8 cellular contexts compared by ENCODE assay signal in genomic region chr1:155012052-155012546, GRCh38. TPM values are rescaled to one million over a fixed set of nuclear protein-coding genes. Genes with fewer than 3 reads are reported as not detected.
DNase-seq lines count a peak whose midpoint lies in the region; ATAC-seq and TF ChIP-seq lines count a peak whose summit lies in the region.

No MANE protein-coding gene starts in this region.

- no peak for TF ChIP-seq CTCF in RWPE1 (conservative IDR thresholded peaks at IDR 0.05; ENCODE audit: low read depth)
- TF ChIP-seq CTCF in endodermal cell (conservative IDR thresholded peaks at IDR 0.05) = no peak
- no peak for TF ChIP-seq CTCF in progenitor cell of endocrine pancreas (IDR thresholded peaks at IDR 0.05; ENCODE audit: unreplicated experiment)

- peaks cover 14% of the 10 kb centered on the region for H3K4me1 Mint-ChIP-seq in endodermal cell
- peaks cover 5% of the 10 kb centered on the region for H3K4me1 Mint-ChIP-seq in progenitor cell of endocrine pancreas (ENCODE audit: low read depth)

- H3K27ac ChIP-seq in RWPE1 (peak overlapping the region; percentile 100), endodermal cell (ENCODE audit: low read depth, low read length) (no peak overlapping the region)

- H3K36me3 Mint-ChIP-seq in endodermal cell (ENCODE audit: low read depth) (peaks cover 14% of the 10 kb centered on the region), progenitor cell of endocrine pancreas (ENCODE audit: insufficient read depth) (peaks cover 3% of the 10 kb centered on the region)

- H3K9ac ChIP-seq in endodermal cell (ENCODE audit: extremely low read depth, low read length, poor library complexity, severe bottlenecking) = no peak overlapping the region

- H3K27ac Mint-ChIP-seq in endodermal cell (peak overlapping the region; percentile 48), progenitor cell of endocrine pancreas (no peak overlapping the region)

- H3K27me3 Mint-ChIP-seq in endodermal cell (ENCODE audit: insufficient read depth) = no peaks in the 10 kb centered on the region
- no peaks in the 10 kb centered on the region for H3K27me3 Mint-ChIP-seq in progenitor cell of endocrine pancreas

- no peaks in the 10 kb centered on the region for H3K27me3 ChIP-seq in endodermal cell (ENCODE audit: control insufficient read depth, insufficient read depth, low read length, poor library complexity, severe bottlenecking)

- CTCF ChIA-PET in RWPE1 (lab: Yijun Ruan, JAX) = interaction anchor here (1.3 kb wide), 1 partner anchor 9 kb away, joined by 3 read pairs; no protein-coding TSS in a partner anchor

- H3K9me3 ChIP-seq in endodermal cell (ENCODE audit: control insufficient read depth, low read length) = no peaks in the 10 kb centered on the region

- H3K36me3 ChIP-seq in endodermal cell (ENCODE audit: control insufficient read depth, insufficient read depth, low read length) = peaks cover 10% of the 10 kb centered on the region

- DNase-seq in activated effector memory CD4-positive, alpha-beta T cell treated with anti-CD3 and anti-CD28 coated beads, Interleukin-2, amount 50 U/mL, for 16 hours = peak; percentile 80
- DNase-seq in activated effector memory CD4-positive, alpha-beta T cell treated with Interleukin-2 at 50 U/mL for 16 hours = no peak
- DNase-seq in RWPE1 (ENCODE audit: low spot score) = peak; percentile 76
- peak; percentile 97 for DNase-seq in endodermal cell
- DNase-seq in middle frontal gyrus (ENCODE audit: extremely low spot score, low spot score) = peak; percentile 54
- no peak for DNase-seq in progenitor cell of endocrine pancreas (ENCODE audit: low spot score, unreplicated experiment)

- POLR2A ChIA-PET in RWPE1 (lab: Yijun Ruan, JAX; ENCODE audit: low non-redundant PET) = no interaction called here

- ATAC-seq in GM19463 (IDR thresholded peaks at IDR 0.05; ENCODE audit: unreplicated experiment) (no peak), GM21723 (IDR thresholded peaks at IDR 0.05; ENCODE audit: unreplicated experiment) (no peak)

- H3K9me3 Mint-ChIP-seq in endodermal cell (no peaks in the 10 kb centered on the region), progenitor cell of endocrine pancreas (ENCODE audit: low read depth) (no peaks in the 10 kb centered on the region)

- no peaks in the 10 kb centered on the region for H3K4me1 ChIP-seq in endodermal cell (ENCODE audit: control insufficient read depth, insufficient read depth, low read length)

- 37% methylated on average over 9 of the region's 9 CpGs; no CpG with 5 or more reads in 1 of the 2 experiments for WGBS in endodermal cell (ENCODE audit: insufficient coverage in 1 of 2, insufficient read length in 1 of 2), 2 experiments

- no peak overlapping the region for H3K4me3 ChIP-seq in endodermal cell (ENCODE audit: low read length)

- H3K4me3 Mint-ChIP-seq in endodermal cell (no peak overlapping the region), progenitor cell of endocrine pancreas (ENCODE audit: low read depth) (no peak overlapping the region)

RNA-seq across cellular contexts. Expression of gene ZBTB7B, which starts 9.5 kb away (rescaled TPM):
- total RNA-seq in endodermal cell (10 to 100 TPM; 21.2 to 23.3 TPM), progenitor cell of endocrine pancreas (28.9 and 29.9 TPM in 2 replicates)
- polyA plus RNA-seq in endodermal cell (2013, experiment 1 of 2) = 7.4 TPM
- polyA plus RNA-seq in endodermal cell (2013, experiment 2 of 2) = 7.0 TPM

RNA-seq across cellular contexts. Expression of gene LENEP, which starts 18.7 kb away (rescaled TPM):
- 1 to 10 TPM in 1 of 2 donors, not detected in 1; 2.0 TPM for total RNA-seq in endodermal cell
- polyA plus RNA-seq in endodermal cell (2013, experiment 1 of 2) = not detected
- not detected for polyA plus RNA-seq in endodermal cell (2013, experiment 2 of 2)
- total RNA-seq in progenitor cell of endocrine pancreas = 0.84 TPM in 2 replicates

RNA-seq across cellular contexts. Expression of gene DCST2, which starts 21.5 kb away (rescaled TPM):
- total RNA-seq in endodermal cell (1 to 10 TPM in 1 of 2 donors, under 1 TPM in 1; 0.44 to 2.0 TPM), progenitor cell of endocrine pancreas (2.2 TPM in 2 replicates)
- polyA plus RNA-seq in endodermal cell (2013, experiment 1 of 2) = 4.1 TPM
- polyA plus RNA-seq in endodermal cell (2013, experiment 2 of 2) = 3.4 TPM

RNA-seq across cellular contexts. Expression of gene DCST1, which starts 21.5 kb away (rescaled TPM):
- total RNA-seq in endodermal cell (not detected), progenitor cell of endocrine pancreas (not detected in 2 replicates)
- polyA plus RNA-seq in endodermal cell (2013, experiment 1 of 2) = not detected
- not detected for polyA plus RNA-seq in endodermal cell (2013, experiment 2 of 2)

RNA-seq across cellular contexts. Expression of gene FLAD1, which starts 29.0 kb away (rescaled TPM):
- total RNA-seq in endodermal cell = 10 to 100 TPM; 61.9 to 65.0 TPM
- 54.8 TPM for polyA plus RNA-seq in endodermal cell (2013, experiment 1 of 2)
- 47.4 TPM for polyA plus RNA-seq in endodermal cell (2013, experiment 2 of 2)
- 53.7 and 55.9 TPM in 2 replicates for total RNA-seq in progenitor cell of endocrine pancreas

Comparison
In these comparisons a context has a peak if more than half of its experiments do, and no peak if none do; other contexts are left out.
1. DNase-seq: peak in activated effector memory CD4-positive, alpha-beta T cell treated with anti-CD3 and anti-CD28 coated beads, Interleukin-2, amount 50 U/mL, for 16 hours (single experiment), RWPE1 (single experiment), endodermal cell (single experiment) and middle frontal gyrus (single experiment); none in activated effector memory CD4-positive, alpha-beta T cell treated with Interleukin-2 at 50 U/mL for 16 hours (single experiment) and progenitor cell of endocrine pancreas (single experiment).